12 cellular contexts compared by ENCODE assay signal in the genomic region with DNA sequence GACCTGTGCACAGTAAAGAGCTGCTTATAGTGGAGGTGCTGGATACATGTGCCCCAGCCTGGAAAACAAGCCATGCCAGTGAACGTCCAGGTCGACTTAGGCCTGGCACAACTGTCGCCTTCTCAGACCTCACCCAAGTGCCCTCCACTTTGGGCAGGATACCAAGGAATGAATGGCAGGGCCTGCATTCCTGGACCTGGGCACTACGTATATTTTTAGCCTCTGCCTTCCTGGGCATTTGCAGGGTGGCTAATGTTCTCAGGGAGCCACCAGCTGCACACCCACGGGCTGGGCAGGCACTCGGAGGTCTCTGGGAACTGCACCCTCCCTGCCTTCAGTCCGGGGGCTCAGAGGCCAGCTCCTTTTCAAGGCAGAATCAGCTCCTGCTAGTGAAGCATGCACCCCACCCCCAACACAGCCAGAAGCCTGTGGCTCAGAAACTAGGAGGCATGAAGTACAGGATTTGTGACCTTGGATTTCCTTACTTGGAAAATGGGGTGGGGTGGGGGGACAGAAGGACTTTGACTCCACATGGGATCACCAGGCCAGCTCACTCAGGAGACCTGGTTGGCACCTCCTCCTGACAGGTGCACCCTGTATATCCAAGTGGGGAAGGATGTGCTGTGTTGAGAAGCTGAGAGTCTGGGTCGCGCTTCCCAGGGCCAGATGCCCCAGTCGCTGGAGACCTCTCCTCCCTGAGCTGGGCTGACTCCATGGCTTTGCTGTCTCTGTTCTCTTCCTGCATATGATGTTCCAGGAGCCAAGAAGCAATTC. TPM values are rescaled to one million over a fixed set of nuclear protein-coding genes. Genes with fewer than 3 reads are reported as not detected.
DNase-seq lines count a peak whose midpoint lies in the region; ATAC-seq and TF ChIP-seq lines count a peak whose summit lies in the region.
"Had no signal": no experiment of that assay in that cellular context is flagged by ENCODE, and none has a peak within 500 bp of the region (broad histone marks: within the 10 kb centered on the region; RNA-seq: fewer than 3 reads in every experiment).

No MANE protein-coding gene starts in this region.

- peaks cover 13% of the 10 kb centered on the region for H3K36me3 Mint-ChIP-seq in activated CD4-positive, alpha-beta T cell treated with anti-CD3 and anti-CD28 coated beads, Interleukin-2, amount 10 ng/mL, durations not matched to agents 24 days and 14 days (ENCODE audit: low read depth)
- peaks cover 15% of the 10 kb centered on the region for H3K36me3 Mint-ChIP-seq in stimulated activated effector memory CD8-positive, alpha-beta T cell treated with anti-CD3 and anti-CD28 coated beads, Interleukin-12 subunit alpha, Interleukin-12 subunit beta, amount 100 ng/mL, for 72 hours

- no peaks in the 10 kb centered on the region for H3K27me3 ChIP-seq in right cardiac atrium (ENCODE audit: control insufficient read depth, insufficient read depth)
- H3K27me3 ChIP-seq in PC-9 (ENCODE audit: insufficient read depth, low read depth), result peaks cover 48% of the 10 kb centered on the region

- H3F3A ChIP-seq in PC-9 (ENCODE audit: insufficient read depth, low read depth), result peaks cover 17% of the 10 kb centered on the region

- H3K9me2 ChIP-seq in PC-9 (ENCODE audit: insufficient read depth), result no peaks in the 10 kb centered on the region

- BruUV-seq in PC-9 (replicated peaks; lab: Mats Ljungman, UMichigan), result no TSS peak

- ATAC-seq in right cardiac atrium, result no peak
- ATAC-seq in stimulated activated effector memory CD8-positive, alpha-beta T cell treated with anti-CD3 and anti-CD28 coated beads, Interleukin-12 subunit alpha, Interleukin-12 subunit beta, amount 100 ng/mL, for 72 hours, result no peak
- ATAC-seq: A549; activated CD8-positive, alpha-beta memory T cell treated with anti-CD3 and anti-CD28 coated beads, Interleukin-2, amount 10 ng/mL, durations not matched to agents 7 days and 5 days had no signal

- intact Hi-C loops in activated CD4-positive, alpha-beta T cell treated with anti-CD3 and anti-CD28 coated beads, Interleukin-2, amount 10 ng/mL, durations not matched to agents 24 days and 14 days (cut with micrococcal nuclease), result loop anchor here (5.0 kb wide), 1 partner anchor 268 kb away; a partner anchor contains a TSS
- intact Hi-C loops in right cardiac atrium (cut with DNase I), result loop anchor here (5.0 to 10.0 kb wide), 3 partner anchors 47 to 55 kb away; a partner anchor contains a TSS
- intact Hi-C loops in PC-9 (cut with micrococcal nuclease; ENCODE audit: unreplicated experiment), result loop anchor here (2.0 to 5.0 kb wide), 2 partner anchors 33 to 107 kb away; no protein-coding TSS in a partner anchor

- no peaks in the 10 kb centered on the region for H3K9me3 Mint-ChIP-seq in activated CD4-positive, alpha-beta T cell treated with anti-CD3 and anti-CD28 coated beads, Interleukin-2, amount 10 ng/mL, durations not matched to agents 24 days and 14 days
- H3K9me3 Mint-ChIP-seq in stimulated activated effector memory CD8-positive, alpha-beta T cell treated with anti-CD3 and anti-CD28 coated beads, Interleukin-12 subunit alpha, Interleukin-12 subunit beta, amount 100 ng/mL, for 72 hours, result no peaks in the 10 kb centered on the region

- H4K20me1 ChIP-seq in PC-9 (ENCODE audit: insufficient read depth), result peaks cover 17% of the 10 kb centered on the region

- DNase-seq in activated CD4-positive, alpha-beta T cell treated with anti-CD3 and anti-CD28 coated beads, Interleukin-2, amount 10 ng/mL, durations not matched to agents 24 days and 14 days, result no peak
- no peak for DNase-seq in activated CD4-positive, alpha-beta T cell treated with anti-CD3 and anti-CD28 coated beads, Interleukin-2, amount 50 U/mL, for 48 hours
- peak in 2 of 3 donors; percentile 43 to 70 for DNase-seq in right cardiac atrium
- no peak for DNase-seq in stimulated activated effector memory CD8-positive, alpha-beta T cell treated with anti-CD3 and anti-CD28 coated beads, Interleukin-12 subunit alpha, Interleukin-12 subunit beta, amount 100 ng/mL, for 72 hours (ENCODE audit: low spot score in 2 of 2)
- DNase-seq in NCI-H2107 treated with DMSO at 0.1 percent for 48 hours (lab: John Stamatoyannopoulos, UW; ENCODE audit: unreplicated experiment), result no peak
- no peak for DNase-seq in PC-9
- DNase-seq: activated CD8-positive, alpha-beta memory T cell treated with anti-CD3 and anti-CD28 coated beads, Interleukin-2, amount 10 ng/mL, durations not matched to agents 7 days and 5 days; NCI-H1105 treated with DMSO at 0.1 percent for 48 hours; nucleus accumbens; stimulated activated CD4-positive, alpha-beta T cell treated with anti-CD3 and anti-CD28 coated beads, Interleukin-4, amount 100 ng/mL, for 1 hour had no signal

- no peak overlapping the region for H2AFZ ChIP-seq in PC-9

- H3K9me3 ChIP-seq in right cardiac atrium (ENCODE audit: control insufficient read depth, low read length) (no peaks in the 10 kb centered on the region), PC-9 (ENCODE audit: insufficient read depth, low read depth) (no peaks in the 10 kb centered on the region)

- H3K36me3 ChIP-seq in PC-9 (ENCODE audit: low read depth), result no peaks in the 10 kb centered on the region

- CTCF ChIA-PET in PC-9 (lab: Charles Lee), result no interaction called here

- no peak overlapping the region for H3K4me3 ChIP-seq in right cardiac atrium (ENCODE audit: low read length)
- no peak overlapping the region for H3K4me3 ChIP-seq in PC-9
- H3K4me3 ChIP-seq: A549 had no signal

- peaks cover 18% of the 10 kb centered on the region for H3K79me2 ChIP-seq in PC-9 (ENCODE audit: low read depth)

- H3K4me2 ChIP-seq in PC-9, result no peak overlapping the region
- H3K4me2 ChIP-seq: A549 had no signal

- WGBS in right cardiac atrium, result 61% methylated on average over 10 of the region's 10 CpGs

- no peak overlapping the region for H3K4me3 Mint-ChIP-seq in activated CD4-positive, alpha-beta T cell treated with anti-CD3 and anti-CD28 coated beads, Interleukin-2, amount 10 ng/mL, durations not matched to agents 24 days and 14 days
- H3K4me3 Mint-ChIP-seq in stimulated activated effector memory CD8-positive, alpha-beta T cell treated with anti-CD3 and anti-CD28 coated beads, Interleukin-12 subunit alpha, Interleukin-12 subunit beta, amount 100 ng/mL, for 72 hours, result peak overlapping the region; percentile 10
- H3K4me3 Mint-ChIP-seq: activated CD8-positive, alpha-beta memory T cell treated with anti-CD3 and anti-CD28 coated beads, Interleukin-2, amount 10 ng/mL, durations not matched to agents 7 days and 5 days had no signal

- H3K27me3 Mint-ChIP-seq in activated CD4-positive, alpha-beta T cell treated with anti-CD3 and anti-CD28 coated beads, Interleukin-2, amount 10 ng/mL, durations not matched to agents 24 days and 14 days, result no peaks in the 10 kb centered on the region

- peak overlapping the region; percentile 60 for H3K27ac Mint-ChIP-seq in activated CD4-positive, alpha-beta T cell treated with anti-CD3 and anti-CD28 coated beads, Interleukin-2, amount 10 ng/mL, durations not matched to agents 24 days and 14 days
- no peak overlapping the region for H3K27ac Mint-ChIP-seq in stimulated activated effector memory CD8-positive, alpha-beta T cell treated with anti-CD3 and anti-CD28 coated beads, Interleukin-12 subunit alpha, Interleukin-12 subunit beta, amount 100 ng/mL, for 72 hours
- H3K27ac Mint-ChIP-seq: activated CD8-positive, alpha-beta memory T cell treated with anti-CD3 and anti-CD28 coated beads, Interleukin-2, amount 10 ng/mL, durations not matched to agents 7 days and 5 days had no signal

- H3K27ac ChIP-seq in right cardiac atrium (ENCODE audit: low read length) (peak overlapping the region; percentile 94), PC-9 (no peak overlapping the region)
- H3K27ac ChIP-seq: A549, epithelial cell of prostate had no signal

- POLR2A ChIA-PET in PC-9 (lab: Charles Lee; ENCODE audit: unreplicated experiment), result no interaction called here

- H3K4me1 Mint-ChIP-seq in activated CD4-positive, alpha-beta T cell treated with anti-CD3 and anti-CD28 coated beads, Interleukin-2, amount 10 ng/mL, durations not matched to agents 24 days and 14 days, result peaks cover 28% of the 10 kb centered on the region
- H3K4me1 Mint-ChIP-seq in stimulated activated effector memory CD8-positive, alpha-beta T cell treated with anti-CD3 and anti-CD28 coated beads, Interleukin-12 subunit alpha, Interleukin-12 subunit beta, amount 100 ng/mL, for 72 hours, result peaks cover 44% of the 10 kb centered on the region

- TF ChIP-seq CTCF in PC-9 (conservative IDR thresholded peaks at IDR 0.05), result no peak

- peaks cover 6% of the 10 kb centered on the region for H3K4me1 ChIP-seq in right cardiac atrium (ENCODE audit: control insufficient read depth, insufficient read depth, low read length)
- peaks cover 15% of the 10 kb centered on the region for H3K4me1 ChIP-seq in PC-9 (replicated peaks; ENCODE audit: insufficient read depth)

RNA-seq across cellular contexts. Expression of a gene that starts 2.5 kb away (rescaled TPM):
- total RNA-seq in activated CD4-positive, alpha-beta T cell treated with anti-CD3 and anti-CD28 coated beads, Interleukin-2, amount 10 ng/mL, durations not matched to agents 24 days and 14 days, result 44.0 and 45.3 TPM in 2 replicates
- 10 to 100 TPM; 32.9 to 45.7 (median 40.9) TPM for total RNA-seq in right cardiac atrium
- polyA plus RNA-seq in right cardiac atrium, result 27.6 TPM
- 61.5 and 67.2 TPM in 2 replicates for total RNA-seq in PC-9 (2021)

RNA-seq across cellular contexts. Expression of a gene that starts 23.4 kb away (rescaled TPM):
- 434 and 449 TPM in 2 replicates for total RNA-seq in activated CD4-positive, alpha-beta T cell treated with anti-CD3 and anti-CD28 coated beads, Interleukin-2, amount 10 ng/mL, durations not matched to agents 24 days and 14 days
- 100 to 1,000 TPM; 178 to 215 (median 206) TPM for total RNA-seq in right cardiac atrium
- polyA plus RNA-seq in right cardiac atrium, result 244 TPM
- 367 and 391 TPM in 2 replicates for total RNA-seq in PC-9 (2021)

RNA-seq across cellular contexts. Expression of a gene that starts 23.8 kb away (rescaled TPM):
- 26.7 and 29.0 TPM in 2 replicates for total RNA-seq in activated CD4-positive, alpha-beta T cell treated with anti-CD3 and anti-CD28 coated beads, Interleukin-2, amount 10 ng/mL, durations not matched to agents 24 days and 14 days
- total RNA-seq in right cardiac atrium (1 to 10 TPM; 7.8 to 8.8 (median 8.1) TPM), PC-9 (2021) (22.4 and 29.0 TPM in 2 replicates)
- 6.2 TPM for polyA plus RNA-seq in right cardiac atrium

RNA-seq across cellular contexts. Expression of a gene that starts 54.1 kb away (rescaled TPM):
- total RNA-seq in activated CD4-positive, alpha-beta T cell treated with anti-CD3 and anti-CD28 coated beads, Interleukin-2, amount 10 ng/mL, durations not matched to agents 24 days and 14 days, result 25.6 and 26.6 TPM in 2 replicates
- total RNA-seq in right cardiac atrium (10 to 100 TPM in 1 of 4 donors, 1 to 10 TPM in 3; 7.0 to 13.6 (median 8.6) TPM), PC-9 (2021) (25.8 and 32.5 TPM in 2 replicates)
- polyA plus RNA-seq in right cardiac atrium, result 3.8 TPM

Comparison
In these comparisons a context has a peak if more than half of its experiments do, and no peak if none do; other contexts are left out.
1. DNase-seq: peak in right cardiac atrium (2 of 3); none in activated CD4-positive, alpha-beta T cell treated with anti-CD3 and anti-CD28 coated beads, Interleukin-2, amount 10 ng/mL, durations not matched to agents 24 days and 14 days (single experiment), activated CD4-positive, alpha-beta T cell treated with anti-CD3 and anti-CD28 coated beads, Interleukin-2, amount 50 U/mL, for 48 hours (0 of 2), stimulated activated effector memory CD8-positive, alpha-beta T cell treated with anti-CD3 and anti-CD28 coated beads, Interleukin-12 subunit alpha, Interleukin-12 subunit beta, amount 100 ng/mL, for 72 hours (0 of 2), NCI-H2107 treated with DMSO at 0.1 percent for 48 hours (single experiment) and PC-9 (0 of 2).